In genomic region chr20:47665221-47665991, GRCh38 we compare ENCODE assay signal across 25 cellular contexts.
A peak's percentile ranks its signal among the peaks of the same experiment; 100 is the strongest.
DNase-seq lines count a peak whose midpoint lies in the region; ATAC-seq, FAIRE-seq and TF ChIP-seq lines count a peak whose summit lies in the region.
"Had no signal": no experiment of that assay in that cellular context is flagged by ENCODE, and none has a peak within 500 bp of the region (broad histone marks: within the 10 kb centered on the region; RNA-seq: fewer than 3 reads in every experiment).

No MANE protein-coding gene starts in this region.

- H3K9me1 ChIP-seq in K562 (ENCODE audit: control insufficient read depth, insufficient read depth, low read length): no peaks in the 10 kb centered on the region

- H3K36me3 ChIP-seq in HepG2 (replicated peaks in 1 of 2; ENCODE audit: control insufficient read depth in 1 of 2, insufficient read depth in 2 of 2, low read length in 2 of 2) (peaks cover 3 to 11% of the 10 kb centered on the region in 2 experiments; a peak in 1 of 5 replicates), right lobe of liver (peaks cover 0 to 3% (median 0%) of the 10 kb centered on the region in 4 donors), K562 (ENCODE audit: control insufficient read depth, insufficient read depth, low read length) (no peaks in the 10 kb centered on the region)
- H3K36me3 ChIP-seq: uterus had no signal

- POLR2A ChIA-PET in HepG2 (lab: Yijun Ruan, JAX): no interaction called here
- POLR2A ChIA-PET in K562 (lab: Yijun Ruan, JAX): interaction anchor here (0.6 kb wide), 1 partner anchor 24 kb away, joined by 3 read pairs; no protein-coding TSS in a partner anchor

- no peak overlapping the region for H3K27ac ChIP-seq in HepG2 (ENCODE audit: extremely low read length, insufficient read depth, low read length)
- H3K27ac ChIP-seq in right lobe of liver: no peak overlapping the region
- no peak overlapping the region for H3K27ac ChIP-seq in K562 (ENCODE audit: extremely low read depth, low read depth, low read length)
- H3K27ac ChIP-seq: C4-2B had no signal

- H3K4me3 ChIP-seq in HepG2 (replicated peaks in 1 of 3; ENCODE audit: insufficient read depth in 1 of 3, low read depth in 2 of 3, low read length in 3 of 3) (no peak overlapping the region), right lobe of liver (no peak overlapping the region), K562 (no peak overlapping the region)
- H3K4me3 ChIP-seq: uterus had no signal

- no peak for TF ChIP-seq POLR2A in HepG2 (IDR thresholded peaks at IDR 0.05; ENCODE audit: insufficient read depth in 1 of 2, low read depth in 2 of 2, low read length in 2 of 2)
- no peak for TF ChIP-seq POLR2A in right lobe of liver (IDR thresholded peaks at IDR 0.05)
- no peak for TF ChIP-seq POLR2A in K562 (conservative IDR thresholded peaks at IDR 0.05)

- TF ChIP-seq EP300 in HepG2 (IDR thresholded peaks at IDR 0.05; ENCODE audit: low read depth in 2 of 2, low read length in 2 of 2): no peak
- TF ChIP-seq EP300 in HepG2 (CRISPR knock-in tag; IDR thresholded peaks at IDR 0.05; ENCODE audit: borderline replicate concordance): no peak
- TF ChIP-seq EP300 in K562 (IDR thresholded peaks at IDR 0.05; ENCODE audit: low read length): no peak

- H3K4me1 ChIP-seq in HepG2 (ENCODE audit: insufficient read depth, low read length) (peaks cover 31% of the 10 kb centered on the region), right lobe of liver (peaks cover 0 to 4% (median 0%) of the 10 kb centered on the region in 4 donors), K562 (replicated peaks in 1 of 2; ENCODE audit: control insufficient read depth in 2 of 2, insufficient read depth in 2 of 2, low read length in 2 of 2) (peaks cover 0 to 11% of the 10 kb centered on the region in 2 experiments; a peak in 2 of 5 replicates)
- H3K4me1 ChIP-seq: uterus had no signal

- CTCF ChIA-PET in HepG2 (lab: Yijun Ruan, JAX; ENCODE audit: low intra/inter-chr PET ratio, low total read pairs): interaction anchor here (1.9 kb wide), 1 partner anchor 11 kb away, joined by 5 read pairs; no protein-coding TSS in a partner anchor
- CTCF ChIA-PET in K562 (lab: Yijun Ruan, JAX; ENCODE audit: low intra/inter-chr PET ratio): interaction anchor here (1.4 kb wide), 1 partner anchor 13 kb away, joined by 4 read pairs; no protein-coding TSS in a partner anchor

- H3K9me3 ChIP-seq in HepG2 (ENCODE audit: low read length): no peaks in the 10 kb centered on the region
- no peaks in the 10 kb centered on the region for H3K9me3 ChIP-seq in right lobe of liver
- no peaks in the 10 kb centered on the region for H3K9me3 ChIP-seq in K562 (replicated peaks; ENCODE audit: control insufficient read depth, insufficient read depth, low read depth, low read length)
- H3K9me3 ChIP-seq: uterus had no signal

- H3K9ac ChIP-seq in HepG2 (ENCODE audit: insufficient read depth, low read depth, low read length): no peak overlapping the region
- H3K9ac ChIP-seq in K562 (ENCODE audit: insufficient read depth in 1 of 2, low read depth in 2 of 2, low read length in 2 of 2): no peak overlapping the region; a peak in 1 of 4 replicates

- no peak for FAIRE-seq in HepG2 (lab: Jason Lieb, UNC)
- no peak for FAIRE-seq in K562 (lab: Jason Lieb, UNC)
- FAIRE-seq: endometrium, islet of Langerhans had no signal

- H2AFZ ChIP-seq in HepG2 (ENCODE audit: low read length) (no peak overlapping the region), K562 (ENCODE audit: low read depth, low read length) (no peak overlapping the region)

- no peak overlapping the region for H3K4me2 ChIP-seq in HepG2 (ENCODE audit: low read depth, low read length)
- no peak overlapping the region for H3K4me2 ChIP-seq in K562 (ENCODE audit: insufficient read depth, low read length)

- in situ Hi-C loops in HepG2 (cut with HindIII; ENCODE audit: extremely low pct_ligation_motif_present, low pct_unique_long_range_greater_than_20kb): no loop called here
- in situ Hi-C loops in K562 (cut with MboI): no loop called here

- WGBS in HepG2 (ENCODE audit: low lambda C conversion rate): 93% methylated on average over 27 of the region's 27 CpGs
- WGBS in right lobe of liver (ENCODE audit: insufficient coverage, low coverage, low lambda C conversion rate, missing lambda C conversion rate): 89% methylated on average over 8 of the region's 27 CpGs
- 26% methylated on average over 24 of the region's 27 CpGs for WGBS in K562 (ENCODE audit: insufficient coverage, low coverage, missing lambda C conversion rate)

- intact Hi-C loops in HepG2 (cut with micrococcal nuclease; ENCODE audit: unreplicated experiment): no loop called here
- intact Hi-C loops in right lobe of liver (cut with DNase I): loop anchor here in 1 of 2 donors (5.0 kb wide), 1 partner anchor 962 kb away; no protein-coding TSS in a partner anchor
- intact Hi-C loops in K562 (cut with micrococcal nuclease): no loop called here

- H3K79me2 ChIP-seq in HepG2 (ENCODE audit: insufficient read depth, low read length) (no peaks in the 10 kb centered on the region), K562 (ENCODE audit: control insufficient read depth, insufficient read depth, low read length) (no peaks in the 10 kb centered on the region)

- TF ChIP-seq CTCF in HepG2 (CRISPR knock-in tag; IDR thresholded peaks at IDR 0.05) (no peak), right lobe of liver (IDR thresholded peaks at IDR 0.05) (no peak), K562 (IDR thresholded peaks at IDR 0.05 in 2 of 3, conservative IDR thresholded peaks at IDR 0.05 in 1 of 3; ENCODE audit: insufficient read depth in 2 of 3, low read depth in 1 of 3, low read length in 3 of 3) (no peak)

- no peak for ATAC-seq in HepG2
- ATAC-seq in right lobe of liver: no peak
- ATAC-seq in K562: 0 out of 3 replicates have a peak, but pooled peaks have one; percentile 6
- ATAC-seq in GM18861 (IDR thresholded peaks at IDR 0.05; ENCODE audit: unreplicated experiment): no peak
- ATAC-seq: natural killer cell treated with Interleukin-12 subunit alpha and Interleukin-12 subunit beta and Interleukin-15 and Interleukin-18, amount 100 ng/mL, for 72 hours; stimulated activated naive CD8-positive, alpha-beta T cell treated with anti-CD3 and anti-CD28 coated beads, Interleukin-15, amount 100 ng/mL, for 72 hours had no signal

- BruUV-seq in HepG2 (replicated peaks; lab: Mats Ljungman, UMichigan) (no TSS peak), K562 (replicated peaks; lab: Mats Ljungman, UMichigan) (no TSS peak)

- H4K20me1 ChIP-seq in HepG2 (ENCODE audit: insufficient read depth, low read length) (no peaks in the 10 kb centered on the region), K562 (replicated peaks; ENCODE audit: control insufficient read depth, insufficient read depth, low read length) (peaks cover 24% of the 10 kb centered on the region)

- no peaks in the 10 kb centered on the region for H3K27me3 ChIP-seq in HepG2 (ENCODE audit: control insufficient read depth in 1 of 2, insufficient read depth in 2 of 2, low read length in 2 of 2)
- no peaks in the 10 kb centered on the region for H3K27me3 ChIP-seq in right lobe of liver
- H3K27me3 ChIP-seq in K562 (ENCODE audit: control insufficient read depth in 2 of 2, insufficient read depth in 2 of 2, low read length in 2 of 2): peaks cover 54 to 58% of the 10 kb centered on the region in 2 experiments
- H3K27me3 ChIP-seq: uterus had no signal

- DNase-seq in HepG2 (ENCODE audit: low spot score) (no peak), right lobe of liver (no peak), K562 (ENCODE audit: extremely low read depth in 1 of 4, low spot score in 3 of 4) (no peak), mesenteric fat pad (ENCODE audit: low spot score) (peak; percentile 82), NOMO-1 (lab: John Stamatoyannopoulos, UW; ENCODE audit: unreplicated experiment in 2 of 2) (no peak), NK-92 (lab: John Stamatoyannopoulos, UW; ENCODE audit: unreplicated experiment) (no peak)
- DNase-seq in stimulated activated CD4-positive, alpha-beta T cell treated with anti-CD3 and anti-CD28 coated beads, Interleukin-12 subunit alpha, Interleukin-12 subunit beta, amount 100 ng/mL, for 4 hours: no peak
- DNase-seq: activated CD4-positive, alpha-beta T cell treated with anti-CD3 and anti-CD28 coated beads, Interleukin-2, amount 10 ng/mL, durations not matched to agents 7 days and 5 days; activated naive CD4-positive, alpha-beta T cell treated with anti-CD3 and anti-CD28 coated beads, Interleukin-2, amount 50 U/mL, for 16 hours; GF-D8; HFFc6; KBM-7; mesendoderm; MV-4-11; NCI-H2029; NCI-H510A; SHP77 treated with DMSO at 0.1 percent for 48 hours; stimulated activated CD4-positive, alpha-beta T cell treated with anti-CD3 and anti-CD28 coated beads, Interleukin-2, amount 100 ng/mL, for 48 hours; stimulated activated naive CD8-positive, alpha-beta T cell treated with anti-CD3 and anti-CD28 coated beads, Interleukin-15, amount 100 ng/mL, for 72 hours; uterus had no signal

- TF ChIP-seq RAD21 in HepG2 (CRISPR knock-in tag; IDR thresholded peaks at IDR 0.05): no peak
- TF ChIP-seq RAD21 in K562 (CRISPR knock-in tag; conservative IDR thresholded peaks at IDR 0.05 in 1 of 2, IDR thresholded peaks at IDR 0.05 in 1 of 2): no peak

TF ChIP-seq in HepG2, 621 proteins besides CTCF, POLR2A, EP300 and RAD21:
- no peak for TF ChIP-seq ZKSCAN1 (IDR thresholded peaks at IDR 0.05; ENCODE audit: low read length)
- peak; percentile 43 for TF ChIP-seq AGO2 (optimal IDR thresholded peaks at IDR 0.05; ENCODE audit: low read depth, low read length)
- TF ChIP-seq POLR2G (IDR thresholded peaks at IDR 0.05; ENCODE audit: low read depth, low read length): peak; percentile 40; the same call in 1 of the 2 replicates
- TF ChIP-seq NFE2 (CRISPR knock-in tag; IDR thresholded peaks at IDR 0.05): peak; percentile 12; the same call in 1 of the 2 replicates
- TF ChIP-seq, protein P1, sequence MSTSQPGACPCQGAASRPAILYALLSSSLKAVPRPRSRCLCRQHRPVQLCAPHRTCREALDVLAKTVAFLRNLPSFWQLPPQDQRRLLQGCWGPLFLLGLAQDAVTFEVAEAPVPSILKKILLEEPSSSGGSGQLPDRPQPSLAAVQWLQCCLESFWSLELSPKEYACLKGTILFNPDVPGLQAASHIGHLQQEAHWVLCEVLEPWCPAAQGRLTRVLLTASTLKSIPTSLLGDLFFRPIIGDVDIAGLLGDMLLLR (CRISPR knock-in tag; IDR thresholded peaks at IDR 0.05): 0 out of 2 replicates have a peak, but pooled peaks have one; percentile 21

TF ChIP-seq in K562, 482 proteins besides CTCF, POLR2A, EP300 and RAD21 (continues in another document):
- TF ChIP-seq POLR2G (IDR thresholded peaks at IDR 0.05; ENCODE audit: low read depth, low read length): peak; percentile 36; the same call in 1 of the 2 replicates
- peak; percentile 52 for TF ChIP-seq MAX (CRISPR knock-in tag; IDR thresholded peaks at IDR 0.05)

Comparison
In these comparisons a context has a peak if more than half of its experiments do, and no peak if none do; other contexts are left out.
1. Of the 241 proteins assayed by ChIP-seq in both HepG2 and K562: peak only in HepG2: NFE2; only in K562: MAX; in both: POLR2G; in neither: 238.